In the genomic region with DNA sequence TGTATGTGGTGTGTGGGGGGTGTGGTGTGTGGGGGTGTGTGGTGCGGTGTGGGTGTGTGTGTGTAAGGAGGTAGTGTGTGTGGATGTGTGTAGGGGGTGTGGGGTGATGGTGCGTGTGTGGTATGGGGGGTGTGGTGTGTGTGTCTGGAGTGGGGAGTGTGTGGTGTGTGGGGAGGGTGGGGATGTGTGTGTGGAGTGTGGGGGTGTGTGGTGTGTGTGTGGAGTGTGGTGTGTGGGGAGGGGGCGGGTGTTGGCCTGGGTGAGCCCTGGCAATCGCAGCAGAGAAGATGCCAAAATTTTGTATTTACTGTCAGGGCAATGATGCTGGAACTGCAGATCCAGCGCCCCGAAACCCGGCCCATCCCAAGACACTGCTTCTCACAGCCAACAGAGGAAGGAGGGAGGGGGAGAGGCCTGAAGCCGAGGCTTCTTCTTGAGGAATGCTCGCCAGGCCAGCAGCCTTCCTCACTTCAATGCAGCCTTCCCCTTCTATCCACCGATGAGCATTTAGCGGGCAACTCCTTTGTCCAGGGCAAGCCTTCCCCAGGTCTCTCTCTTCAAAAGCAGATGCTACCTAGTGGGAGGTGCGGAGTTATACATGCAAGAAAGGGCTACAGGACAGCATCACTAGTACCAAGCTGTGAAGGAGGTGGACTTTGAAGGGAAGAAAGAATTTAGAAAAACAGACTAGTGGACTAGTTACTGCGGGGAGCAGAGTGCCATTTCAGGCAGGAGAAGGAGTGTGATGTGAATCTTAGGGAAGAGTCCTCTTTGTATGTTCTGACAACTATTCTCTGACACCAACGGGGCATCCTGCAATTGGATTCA, we compare ENCODE assay signal across 12 cellular contexts. TPM values are rescaled to one million over a fixed set of nuclear protein-coding genes. Genes with fewer than 3 reads are reported as not detected.
DNase-seq lines count a peak whose midpoint lies in the region; ATAC-seq and TF ChIP-seq lines count a peak whose summit lies in the region.
"Had no signal": no experiment of that assay in that cellular context is flagged by ENCODE, and none has a peak within 500 bp of the region (broad histone marks: within the 10 kb centered on the region; RNA-seq: fewer than 3 reads in every experiment).

No MANE protein-coding gene starts in this region.

- H3K36me3 Mint-ChIP-seq in activated T-helper 2 cell treated with anti-CD3 and anti-CD28 coated beads, Interferon-gamma antibody, Interleukin-2, Interleukin-4, amounts not matched to agents 10 μg/mL and 5 μg/mL and 100 μg/mL, durations not matched to agents 14 hours and 24 hours and 36 hours (ENCODE audit: low read depth), result peaks cover 14% of the 10 kb centered on the region
- H3K36me3 Mint-ChIP-seq in activated T-helper 1 cell treated with anti-CD3 and anti-CD28 coated beads, Interleukin-12 subunit alpha, Interleukin-12 subunit beta, Interleukin-2, Interleukin-4 antibody, amounts not matched to agents 30 ng/mL and 10 ng/mL and 1 ng/mL, durations not matched to agents 14 hours and 24 hours and 36 hours (ENCODE audit: low read depth), result peaks cover 8% of the 10 kb centered on the region

- no peak overlapping the region for H3K4me3 ChIP-seq in right atrium auricular region
- H3K4me3 ChIP-seq: PC-9 had no signal

- no peaks in the 10 kb centered on the region for H3K27me3 Mint-ChIP-seq in activated T-helper 2 cell treated with anti-CD3 and anti-CD28 coated beads, Interferon-gamma antibody, Interleukin-2, Interleukin-4, amounts not matched to agents 10 μg/mL and 5 μg/mL and 100 μg/mL, durations not matched to agents 14 hours and 24 hours and 36 hours (ENCODE audit: low read depth)
- no peaks in the 10 kb centered on the region for H3K27me3 Mint-ChIP-seq in activated T-helper 1 cell treated with anti-CD3 and anti-CD28 coated beads, Interleukin-12 subunit alpha, Interleukin-12 subunit beta, Interleukin-2, Interleukin-4 antibody, amounts not matched to agents 30 ng/mL and 10 ng/mL and 1 ng/mL, durations not matched to agents 14 hours and 24 hours and 36 hours (ENCODE audit: insufficient read depth)

- ATAC-seq in left ventricle myocardium superior (no peak), GM21717 (IDR thresholded peaks at IDR 0.05; ENCODE audit: unreplicated experiment) (no peak)

- H3K27ac ChIP-seq in right atrium auricular region, result no peak overlapping the region
- H3K27ac ChIP-seq: PC-9 had no signal

- H3K4me1 Mint-ChIP-seq in activated T-helper 2 cell treated with anti-CD3 and anti-CD28 coated beads, Interferon-gamma antibody, Interleukin-2, Interleukin-4, amounts not matched to agents 10 μg/mL and 5 μg/mL and 100 μg/mL, durations not matched to agents 14 hours and 24 hours and 36 hours (ENCODE audit: low read depth), result peaks cover 74% of the 10 kb centered on the region
- H3K4me1 Mint-ChIP-seq in activated T-helper 1 cell treated with anti-CD3 and anti-CD28 coated beads, Interleukin-12 subunit alpha, Interleukin-12 subunit beta, Interleukin-2, Interleukin-4 antibody, amounts not matched to agents 30 ng/mL and 10 ng/mL and 1 ng/mL, durations not matched to agents 14 hours and 24 hours and 36 hours (ENCODE audit: low read depth), result peaks cover 94% of the 10 kb centered on the region

- H3K36me3 ChIP-seq in right atrium auricular region, result no peaks in the 10 kb centered on the region

- intact Hi-C loops in left ventricle myocardium superior (cut with micrococcal nuclease), result no loop called here
- intact Hi-C loops in activated T-helper 2 cell treated with anti-CD3 and anti-CD28 coated beads, Interferon-gamma antibody, Interleukin-2, Interleukin-4, amounts not matched to agents 10 μg/mL and 5 μg/mL and 100 μg/mL, durations not matched to agents 14 hours and 24 hours and 36 hours (cut with micrococcal nuclease), result no loop called here
- intact Hi-C loops in activated T-helper 1 cell treated with anti-CD3 and anti-CD28 coated beads, Interleukin-12 subunit alpha, Interleukin-12 subunit beta, Interleukin-2, Interleukin-4 antibody, amounts not matched to agents 30 ng/mL and 10 ng/mL and 1 ng/mL, durations not matched to agents 14 hours and 24 hours and 36 hours (cut with micrococcal nuclease), result no loop called here

- no peak overlapping the region for H3K27ac Mint-ChIP-seq in activated T-helper 2 cell treated with anti-CD3 and anti-CD28 coated beads, Interferon-gamma antibody, Interleukin-2, Interleukin-4, amounts not matched to agents 10 μg/mL and 5 μg/mL and 100 μg/mL, durations not matched to agents 14 hours and 24 hours and 36 hours
- no peak overlapping the region for H3K27ac Mint-ChIP-seq in activated T-helper 1 cell treated with anti-CD3 and anti-CD28 coated beads, Interleukin-12 subunit alpha, Interleukin-12 subunit beta, Interleukin-2, Interleukin-4 antibody, amounts not matched to agents 30 ng/mL and 10 ng/mL and 1 ng/mL, durations not matched to agents 14 hours and 24 hours and 36 hours

- no peak for TF ChIP-seq CTCF in right atrium auricular region (IDR thresholded peaks at IDR 0.05)

- peaks cover 0 to 51% of the 10 kb centered on the region in 2 donors for H3K4me1 ChIP-seq in right atrium auricular region

- peak; percentile 52 for DNase-seq in right atrium auricular region (ENCODE audit: low spot score)
- no peak for DNase-seq in left ventricle myocardium superior
- DNase-seq in activated T-helper 2 cell treated with anti-CD3 and anti-CD28 coated beads, Interferon-gamma antibody, Interleukin-2, Interleukin-4, amounts not matched to agents 10 μg/mL and 5 μg/mL and 100 μg/mL, durations not matched to agents 14 hours and 24 hours and 36 hours (ENCODE audit: low spot score), result peak; percentile 7
- peak; percentile 69 for DNase-seq in left kidney (ENCODE audit: low read depth, low spot score)
- DNase-seq in ureter (ENCODE audit: low spot score), result peak; percentile 42
- no peak for DNase-seq in activated T-helper 1 cell treated with anti-CD3 and anti-CD28 coated beads, Interleukin-12 subunit alpha, Interleukin-12 subunit beta, Interleukin-2, Interleukin-4 antibody, amounts not matched to agents 30 ng/mL and 10 ng/mL and 1 ng/mL, durations not matched to agents 14 hours and 24 hours and 36 hours (ENCODE audit: low spot score)
- no peak for DNase-seq in stimulated activated CD4-positive, alpha-beta T cell treated with anti-CD3 and anti-CD28 coated beads, Interleukin-12 subunit alpha, Interleukin-12 subunit beta, amount 100 ng/mL, for 4 hours
- DNase-seq: activated CD4-positive, CD25-positive, alpha-beta regulatory T cell treated with anti-CD3 and anti-CD28 coated beads, Interleukin-2, amount 50 U/mL, for 72 hours; kidney glomerular epithelial cell; NCI-H1048; PC-9 had no signal

- no peaks in the 10 kb centered on the region for H3K27me3 ChIP-seq in right atrium auricular region

- H3K9me3 Mint-ChIP-seq in activated T-helper 2 cell treated with anti-CD3 and anti-CD28 coated beads, Interferon-gamma antibody, Interleukin-2, Interleukin-4, amounts not matched to agents 10 μg/mL and 5 μg/mL and 100 μg/mL, durations not matched to agents 14 hours and 24 hours and 36 hours, result no peaks in the 10 kb centered on the region
- H3K9me3 Mint-ChIP-seq in activated T-helper 1 cell treated with anti-CD3 and anti-CD28 coated beads, Interleukin-12 subunit alpha, Interleukin-12 subunit beta, Interleukin-2, Interleukin-4 antibody, amounts not matched to agents 30 ng/mL and 10 ng/mL and 1 ng/mL, durations not matched to agents 14 hours and 24 hours and 36 hours, result no peaks in the 10 kb centered on the region

- H3K4me3 Mint-ChIP-seq in activated T-helper 2 cell treated with anti-CD3 and anti-CD28 coated beads, Interferon-gamma antibody, Interleukin-2, Interleukin-4, amounts not matched to agents 10 μg/mL and 5 μg/mL and 100 μg/mL, durations not matched to agents 14 hours and 24 hours and 36 hours (ENCODE audit: low read depth), result no peak overlapping the region
- H3K4me3 Mint-ChIP-seq in activated T-helper 1 cell treated with anti-CD3 and anti-CD28 coated beads, Interleukin-12 subunit alpha, Interleukin-12 subunit beta, Interleukin-2, Interleukin-4 antibody, amounts not matched to agents 30 ng/mL and 10 ng/mL and 1 ng/mL, durations not matched to agents 14 hours and 24 hours and 36 hours, result no peak overlapping the region

- H3K9me3 ChIP-seq in right atrium auricular region, result no peaks in the 10 kb centered on the region

RNA-seq across cellular contexts. Expression of gene SRP14, which starts 12.0 kb away (rescaled TPM):
- 100 to 1,000 TPM; 255 to 283 TPM for total RNA-seq in right atrium auricular region
- total RNA-seq in left ventricle myocardium superior, result 235 TPM
- total RNA-seq in activated T-helper 2 cell treated with anti-CD3 and anti-CD28 coated beads, Interferon-gamma antibody, Interleukin-2, Interleukin-4, amounts not matched to agents 10 μg/mL and 5 μg/mL and 100 μg/mL, durations not matched to agents 14 hours and 24 hours and 36 hours, result 160 and 167 TPM in 2 replicates
- 157 TPM for total RNA-seq in ureter
- 144 and 147 TPM in 2 replicates for total RNA-seq in activated T-helper 1 cell treated with anti-CD3 and anti-CD28 coated beads, Interleukin-12 subunit alpha, Interleukin-12 subunit beta, Interleukin-2, Interleukin-4 antibody, amounts not matched to agents 30 ng/mL and 10 ng/mL and 1 ng/mL, durations not matched to agents 14 hours and 24 hours and 36 hours

RNA-seq across cellular contexts. Expression of gene BMF, which starts 57.7 kb away (rescaled TPM):
- total RNA-seq in right atrium auricular region, result 1 to 10 TPM; 1.3 to 3.0 TPM
- 3.2 TPM for total RNA-seq in left ventricle myocardium superior
- total RNA-seq in activated T-helper 2 cell treated with anti-CD3 and anti-CD28 coated beads, Interferon-gamma antibody, Interleukin-2, Interleukin-4, amounts not matched to agents 10 μg/mL and 5 μg/mL and 100 μg/mL, durations not matched to agents 14 hours and 24 hours and 36 hours, result 16.1 and 17.9 TPM in 2 replicates
- total RNA-seq in ureter, result 8.3 TPM
- total RNA-seq in activated T-helper 1 cell treated with anti-CD3 and anti-CD28 coated beads, Interleukin-12 subunit alpha, Interleukin-12 subunit beta, Interleukin-2, Interleukin-4 antibody, amounts not matched to agents 30 ng/mL and 10 ng/mL and 1 ng/mL, durations not matched to agents 14 hours and 24 hours and 36 hours, result 10.1 and 16.5 TPM in 2 replicates

Comparison
In these comparisons a context has a peak if more than half of its experiments do, and no peak if none do; other contexts are left out.
1. DNase-seq: peak in right atrium auricular region (single experiment), activated T-helper 2 cell treated with anti-CD3 and anti-CD28 coated beads, Interferon-gamma antibody, Interleukin-2, Interleukin-4, amounts not matched to agents 10 μg/mL and 5 μg/mL and 100 μg/mL, durations not matched to agents 14 hours and 24 hours and 36 hours (single experiment), left kidney (single experiment) and ureter (single experiment); none in left ventricle myocardium superior (single experiment), activated T-helper 1 cell treated with anti-CD3 and anti-CD28 coated beads, Interleukin-12 subunit alpha, Interleukin-12 subunit beta, Interleukin-2, Interleukin-4 antibody, amounts not matched to agents 30 ng/mL and 10 ng/mL and 1 ng/mL, durations not matched to agents 14 hours and 24 hours and 36 hours (single experiment) and stimulated activated CD4-positive, alpha-beta T cell treated with anti-CD3 and anti-CD28 coated beads, Interleukin-12 subunit alpha, Interleukin-12 subunit beta, amount 100 ng/mL, for 4 hours (single experiment).